In the genomic region with DNA sequence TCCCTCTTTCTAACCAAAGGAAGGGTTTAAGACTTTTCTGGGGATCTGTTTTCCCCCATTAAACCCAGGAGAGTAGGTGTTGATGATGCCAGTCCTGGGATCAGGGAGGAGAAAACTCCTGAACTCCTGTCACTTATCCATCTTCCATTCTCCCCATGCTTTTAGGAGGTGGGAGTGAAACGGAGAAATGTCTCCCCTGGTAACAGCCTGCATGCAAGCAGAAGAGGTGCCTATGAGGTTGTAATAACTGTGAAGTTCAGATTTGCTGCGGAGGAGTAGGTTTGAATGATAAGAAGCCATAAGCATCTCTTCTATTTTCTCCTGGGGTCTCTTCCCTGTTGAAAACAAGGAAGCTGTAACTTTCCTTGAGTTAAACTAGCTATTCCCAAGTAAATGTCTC, we compare ENCODE assay signal across 1 cellular context.
TF ChIP-seq lines count a peak whose summit lies in the region.

No MANE protein-coding gene starts in this region.

TF ChIP-seq in H1, 55 proteins besides CTCF, POLR2A, EP300 and RAD21:
- TF ChIP-seq BACH1 (IDR thresholded peaks at IDR 0.05; ENCODE audit: low read length) (no peak), SIX5 (IDR thresholded peaks at IDR 0.05; ENCODE audit: low read depth, low read length) (no peak), SP1 (IDR thresholded peaks at IDR 0.05; ENCODE audit: low read depth, low read length) (no peak), RNF2 (IDR thresholded peaks at IDR 0.05; ENCODE audit: borderline replicate concordance, low read depth, low read length, missing control alignments, poor library complexity, severe bottlenecking) (no peak), HDAC2 (IDR thresholded peaks at IDR 0.05; ENCODE audit: borderline replicate concordance in 1 of 2, low read depth in 2 of 2, low read length in 2 of 2) (no peak), KDM4A (IDR thresholded peaks at IDR 0.05; ENCODE audit: low read depth, low read length, severe bottlenecking) (no peak), CBX8 (IDR thresholded peaks at IDR 0.05; ENCODE audit: borderline replicate concordance, low read depth, low read length) (no peak), ASH2L (IDR thresholded peaks at IDR 0.05; ENCODE audit: low read length) (no peak), CREB1 (IDR thresholded peaks at IDR 0.05) (no peak), RBBP5 (IDR thresholded peaks at IDR 0.05; ENCODE audit: borderline replicate concordance, low read depth, low read length) (no peak), FOSL1 (IDR thresholded peaks at IDR 0.05; ENCODE audit: insufficient read depth, low read depth, low read length) (no peak), YY1 (IDR thresholded peaks at IDR 0.05; ENCODE audit: low read depth, low read length) (no peak), EZH2 (IDR thresholded peaks at IDR 0.05; ENCODE audit: low read depth, low read length, severe bottlenecking) (no peak), CBX5 (IDR thresholded peaks at IDR 0.05; ENCODE audit: low read depth, low read length) (no peak)
- TF ChIP-seq, protein P1, sequence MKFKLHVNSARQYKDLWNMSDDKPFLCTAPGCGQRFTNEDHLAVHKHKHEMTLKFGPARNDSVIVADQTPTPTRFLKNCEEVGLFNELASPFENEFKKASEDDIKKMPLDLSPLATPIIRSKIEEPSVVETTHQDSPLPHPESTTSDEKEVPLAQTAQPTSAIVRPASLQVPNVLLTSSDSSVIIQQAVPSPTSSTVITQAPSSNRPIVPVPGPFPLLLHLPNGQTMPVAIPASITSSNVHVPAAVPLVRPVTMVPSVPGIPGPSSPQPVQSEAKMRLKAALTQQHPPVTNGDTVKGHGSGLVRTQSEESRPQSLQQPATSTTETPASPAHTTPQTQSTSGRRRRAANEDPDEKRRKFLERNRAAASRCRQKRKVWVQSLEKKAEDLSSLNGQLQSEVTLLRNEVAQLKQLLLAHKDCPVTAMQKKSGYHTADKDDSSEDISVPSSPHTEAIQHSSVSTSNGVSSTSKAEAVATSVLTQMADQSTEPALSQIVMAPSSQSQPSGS (IDR thresholded peaks at IDR 0.05; ENCODE audit: low read length), result no peak
- TF ChIP-seq, protein P2, sequence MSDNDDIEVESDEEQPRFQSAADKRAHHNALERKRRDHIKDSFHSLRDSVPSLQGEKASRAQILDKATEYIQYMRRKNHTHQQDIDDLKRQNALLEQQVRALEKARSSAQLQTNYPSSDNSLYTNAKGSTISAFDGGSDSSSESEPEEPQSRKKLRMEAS (IDR thresholded peaks at IDR 0.05), result no peak
